ENCODE assay signal across 8 cellular contexts in genomic region chr12:29317556-29318363, GRCh38.
DNase-seq lines count a peak whose midpoint lies in the region; ATAC-seq and TF ChIP-seq lines count a peak whose summit lies in the region.

No MANE protein-coding gene starts in this region.

- H3K27ac ChIP-seq in esophagus squamous epithelium (no peak overlapping the region), uterus (no peak overlapping the region)

- CTCF ChIA-PET in activated CD4-positive, alpha-beta memory T cell treated with anti-CD3 and anti-CD28 coated beads, Interleukin-2, amount 10 ng/mL, durations not matched to agents 7 days and 5 days (lab: Charles Lee), result interaction anchor here (0.8 to 2.0 kb wide), 20 partner anchors 9 to 305 kb away, joined by 3 to 29 read pairs (median 5); partner anchors contain the start of gene ERGIC2

- intact Hi-C loops in esophagus squamous epithelium (cut with DNase I), result no loop called here
- intact Hi-C loops in uterus (cut with DNase I; ENCODE audit: low total_unique reads), result no loop called here

- H3K4me1 ChIP-seq in esophagus squamous epithelium, result peaks cover 0 to 4% (median 0%) of the 10 kb centered on the region in 3 donors
- H3K4me1 ChIP-seq in uterus, result no peaks in the 10 kb centered on the region

- H3K27me3 Mint-ChIP-seq in activated CD4-positive, alpha-beta memory T cell treated with anti-CD3 and anti-CD28 coated beads, Interleukin-2, amount 10 ng/mL, durations not matched to agents 7 days and 5 days, result no peaks in the 10 kb centered on the region
- H3K27me3 Mint-ChIP-seq in nephron (ENCODE audit: low read depth), result no peaks in the 10 kb centered on the region

- peaks cover 0 to 22% (median 0%) of the 10 kb centered on the region in 3 donors for H3K36me3 ChIP-seq in esophagus squamous epithelium
- H3K36me3 ChIP-seq in uterus, result no peaks in the 10 kb centered on the region

- POLR2A ChIA-PET in activated CD4-positive, alpha-beta memory T cell treated with anti-CD3 and anti-CD28 coated beads, Interleukin-2, amount 10 ng/mL, durations not matched to agents 7 days and 5 days (lab: Charles Lee), result interaction anchor here (0.6 kb wide), 1 partner anchor 47 kb away, joined by 3 read pairs; no protein-coding TSS in a partner anchor

- H3K4me3 ChIP-seq in esophagus squamous epithelium, result no peak overlapping the region
- no peak overlapping the region for H3K4me3 ChIP-seq in uterus

- 23 to 28% methylated on average over 8 of the region's 8 CpGs for WGBS in esophagus squamous epithelium, 2 donors

- TF ChIP-seq CTCF in GM20000 (IDR thresholded peaks at IDR 0.05; ENCODE audit: extremely low read depth, missing control alignments), result peak; percentile 95
- TF ChIP-seq CTCF in esophagus squamous epithelium (IDR thresholded peaks at IDR 0.05), result peak in 5 of 6 experiments; percentile 64 to 82 (median 79)
- peak; percentile 66 to 87 (median 70) for TF ChIP-seq CTCF in nephron (IDR thresholded peaks at IDR 0.05; ENCODE audit: unreplicated experiment in 3 of 3)
- peak; percentile 43 to 73 (median 60) for TF ChIP-seq CTCF in uterus (IDR thresholded peaks at IDR 0.05)

- peak; percentile 95 for DNase-seq in DMS53 treated with DMSO at 0.1 percent for 48 hours (lab: John Stamatoyannopoulos, UW; ENCODE audit: unreplicated experiment)
- DNase-seq in GM20000 (ENCODE audit: low spot score), result peak; percentile 64
- peak; percentile 56 for DNase-seq in NCI-H69 (lab: John Stamatoyannopoulos, UW)
- peak; percentile 56 for DNase-seq in activated CD4-positive, alpha-beta memory T cell treated with anti-CD3 and anti-CD28 coated beads, Interleukin-2, amount 10 ng/mL, durations not matched to agents 7 days and 5 days
- DNase-seq in esophagus squamous epithelium (lab: John Stamatoyannopoulos, UW), result no peak
- no peak for DNase-seq in uterus

- no peak overlapping the region for H3K4me3 Mint-ChIP-seq in activated CD4-positive, alpha-beta memory T cell treated with anti-CD3 and anti-CD28 coated beads, Interleukin-2, amount 10 ng/mL, durations not matched to agents 7 days and 5 days
- H3K4me3 Mint-ChIP-seq in nephron, result no peak overlapping the region

- no peaks in the 10 kb centered on the region for H3K27me3 ChIP-seq in esophagus squamous epithelium
- H3K27me3 ChIP-seq in uterus, result no peaks in the 10 kb centered on the region

- H3K4me1 Mint-ChIP-seq in activated CD4-positive, alpha-beta memory T cell treated with anti-CD3 and anti-CD28 coated beads, Interleukin-2, amount 10 ng/mL, durations not matched to agents 7 days and 5 days, result peaks cover 11% of the 10 kb centered on the region
- H3K4me1 Mint-ChIP-seq in nephron, result no peaks in the 10 kb centered on the region

- no peak overlapping the region for H3K27ac Mint-ChIP-seq in activated CD4-positive, alpha-beta memory T cell treated with anti-CD3 and anti-CD28 coated beads, Interleukin-2, amount 10 ng/mL, durations not matched to agents 7 days and 5 days
- no peak overlapping the region for H3K27ac Mint-ChIP-seq in nephron

- H3K9me3 Mint-ChIP-seq in activated CD4-positive, alpha-beta memory T cell treated with anti-CD3 and anti-CD28 coated beads, Interleukin-2, amount 10 ng/mL, durations not matched to agents 7 days and 5 days, result no peaks in the 10 kb centered on the region
- peaks cover 5% of the 10 kb centered on the region for H3K9me3 Mint-ChIP-seq in nephron

- TF ChIP-seq POLR2A in esophagus squamous epithelium (IDR thresholded peaks at IDR 0.05) (no peak), uterus (IDR thresholded peaks at IDR 0.05) (no peak)

- ATAC-seq in HG03520 (IDR thresholded peaks at IDR 0.05; ENCODE audit: unreplicated experiment), result peak; percentile 100

- H3K9me3 ChIP-seq in esophagus squamous epithelium (no peaks in the 10 kb centered on the region), uterus (no peaks in the 10 kb centered on the region)

- peaks cover 12% of the 10 kb centered on the region for H3K36me3 Mint-ChIP-seq in activated CD4-positive, alpha-beta memory T cell treated with anti-CD3 and anti-CD28 coated beads, Interleukin-2, amount 10 ng/mL, durations not matched to agents 7 days and 5 days (ENCODE audit: low read depth)
- peaks cover 21% of the 10 kb centered on the region for H3K36me3 Mint-ChIP-seq in nephron (ENCODE audit: low read depth)

Comparison
In these comparisons a context has a peak if more than half of its experiments do, and no peak if none do; other contexts are left out.
1. DNase-seq: peak in DMS53 treated with DMSO at 0.1 percent for 48 hours (single experiment), GM20000 (single experiment), NCI-H69 (single experiment) and activated CD4-positive, alpha-beta memory T cell treated with anti-CD3 and anti-CD28 coated beads, Interleukin-2, amount 10 ng/mL, durations not matched to agents 7 days and 5 days (single experiment); none in esophagus squamous epithelium (single experiment) and uterus (0 of 2).
2. Peak in every context shown above with its lines, with median percentiles within 50 percentile points of each other: CTCF ChIP-seq.